Comparison of ENCODE assay signal across 2 cellular contexts in genomic region chr3:186669378-186670084, GRCh38.
A peak's percentile ranks its signal among the peaks of the same experiment; 100 is the strongest.
TF ChIP-seq lines count a peak whose summit lies in the region.

No MANE protein-coding gene starts in this region.

TF ChIP-seq in HepG2, 621 proteins besides CTCF, POLR2A, EP300 and RAD21 (continued from another document):
- no peak for TF ChIP-seq NFAT5 (CRISPR knock-in tag; IDR thresholded peaks at IDR 0.05)
- TF ChIP-seq ZNF562 (CRISPR knock-in tag; IDR thresholded peaks at IDR 0.05; ENCODE audit: borderline replicate concordance) = no peak
- TF ChIP-seq DPF2 (CRISPR knock-in tag; IDR thresholded peaks at IDR 0.05; ENCODE audit: borderline replicate concordance, low read depth) = no peak
- TF ChIP-seq SAP130 (CRISPR knock-in tag; IDR thresholded peaks at IDR 0.05; ENCODE audit: low read depth) = no peak
- no peak for TF ChIP-seq ZSCAN21 (CRISPR knock-in tag; IDR thresholded peaks at IDR 0.05; ENCODE audit: borderline replicate concordance)
- TF ChIP-seq CEBPB (IDR thresholded peaks at IDR 0.05; ENCODE audit: borderline replicate concordance, low read depth, low read length) = peak; percentile 42; the same call in 1 of the 2 replicates
- TF ChIP-seq HNRNPL (IDR thresholded peaks at IDR 0.05; ENCODE audit: low read depth, low read length) = no peak
- TF ChIP-seq ARNT2 (CRISPR knock-in tag; IDR thresholded peaks at IDR 0.05; ENCODE audit: low read depth) = no peak
- TF ChIP-seq SMARCC2 (IDR thresholded peaks at IDR 0.05) = no peak
- 0 out of 4 replicates have a peak, but pooled peaks of 1 of the 2 experiments have one; percentile 23 for TF ChIP-seq MAFK (conservative IDR thresholded peaks at IDR 0.05 in 1 of 2, IDR thresholded peaks at IDR 0.05 in 1 of 2; ENCODE audit: low read length in 2 of 2)
- no peak for TF ChIP-seq REL (CRISPR knock-in tag; conservative IDR thresholded peaks at IDR 0.05)
- TF ChIP-seq ZNF75D (CRISPR knock-in tag; IDR thresholded peaks at IDR 0.05; ENCODE audit: borderline replicate concordance) = no peak
- no peak for TF ChIP-seq HNF1B (CRISPR knock-in tag; IDR thresholded peaks at IDR 0.05)
- TF ChIP-seq ESRRA (CRISPR knock-in tag; IDR thresholded peaks at IDR 0.05; ENCODE audit: low read depth) = no peak
- no peak for TF ChIP-seq ZNF431 (CRISPR knock-in tag; IDR thresholded peaks at IDR 0.05; ENCODE audit: borderline replicate concordance, low read depth)
- TF ChIP-seq IRF2 (CRISPR knock-in tag; IDR thresholded peaks at IDR 0.05) = no peak
- TF ChIP-seq ZNF256 (CRISPR knock-in tag; conservative IDR thresholded peaks at IDR 0.05) = no peak
- TF ChIP-seq ZNF292 (CRISPR knock-in tag; IDR thresholded peaks at IDR 0.05; ENCODE audit: borderline replicate concordance, low read depth) = no peak
- peak; percentile 49; the same call in 1 of the 2 replicates for TF ChIP-seq CEBPG (CRISPR knock-in tag; IDR thresholded peaks at IDR 0.05)

TF ChIP-seq in K562, 482 proteins besides CTCF, POLR2A, EP300 and RAD21 (continued from another document):
- TF ChIP-seq ZNF79 (CRISPR knock-in tag; IDR thresholded peaks at IDR 0.05; ENCODE audit: low read depth) (no peak), SRF (CRISPR knock-in tag; IDR thresholded peaks at IDR 0.05) (no peak), AFF1 (IDR thresholded peaks at IDR 0.05; ENCODE audit: low read depth in 1 of 2, partially characterized antibody in 2 of 2) (no peak), ZNF324 (CRISPR knock-in tag; IDR thresholded peaks at IDR 0.05) (no peak), THRB (CRISPR knock-in tag; conservative IDR thresholded peaks at IDR 0.05) (no peak), CTBP1 (IDR thresholded peaks at IDR 0.05; ENCODE audit: borderline replicate concordance) (peak; percentile 39; the same call in 1 of the 2 replicates), ZNF561 (CRISPR knock-in tag; conservative IDR thresholded peaks at IDR 0.05) (no peak), MAFG (tag; conservative IDR thresholded peaks at IDR 0.05) (peak; percentile 73), ZFP1 (CRISPR knock-in tag; IDR thresholded peaks at IDR 0.05) (no peak), ATF3 (IDR thresholded peaks at IDR 0.05) (peak; percentile 92), ATF3 (CRISPR knock-in tag; conservative IDR thresholded peaks at IDR 0.05) (no peak), BRD4 (IDR thresholded peaks at IDR 0.05) (no peak), NFE2 (IDR thresholded peaks at IDR 0.05; ENCODE audit: low read depth) (peak; percentile 88), ATF7 (IDR thresholded peaks at IDR 0.05) (0 out of 2 replicates have a peak, but pooled peaks have one; percentile 35), ZKSCAN8 (CRISPR knock-in tag; IDR thresholded peaks at IDR 0.05) (no peak), RNF2 (IDR thresholded peaks at IDR 0.05) (no peak), MCM3 (IDR thresholded peaks at IDR 0.05) (no peak), ZNF75A (CRISPR knock-in tag; IDR thresholded peaks at IDR 0.05) (no peak), MXD1 (CRISPR knock-in tag; IDR thresholded peaks at IDR 0.05; ENCODE audit: borderline replicate concordance, poor library complexity, severe bottlenecking) (no peak), ZEB2 (IDR thresholded peaks at IDR 0.05) (peak; percentile 60), TGIF2 (CRISPR knock-in tag; IDR thresholded peaks at IDR 0.05) (no peak), CEBPG (CRISPR knock-in tag; IDR thresholded peaks at IDR 0.05) (peak; percentile 72), CEBPG (tag; conservative IDR thresholded peaks at IDR 0.05 in 1 of 2, IDR thresholded peaks at IDR 0.05 in 1 of 2) (peak; percentile 91 to 95), ZFP91 (CRISPR knock-in tag; IDR thresholded peaks at IDR 0.05) (no peak), MAFK (IDR thresholded peaks at IDR 0.05; ENCODE audit: low read length) (peak; percentile 26; the same call in 1 of the 2 replicates), C11orf30 (IDR thresholded peaks at IDR 0.05; ENCODE audit: low read depth) (peak; percentile 72; the same call in 1 of the 2 replicates)
- TF ChIP-seq, protein P1, sequence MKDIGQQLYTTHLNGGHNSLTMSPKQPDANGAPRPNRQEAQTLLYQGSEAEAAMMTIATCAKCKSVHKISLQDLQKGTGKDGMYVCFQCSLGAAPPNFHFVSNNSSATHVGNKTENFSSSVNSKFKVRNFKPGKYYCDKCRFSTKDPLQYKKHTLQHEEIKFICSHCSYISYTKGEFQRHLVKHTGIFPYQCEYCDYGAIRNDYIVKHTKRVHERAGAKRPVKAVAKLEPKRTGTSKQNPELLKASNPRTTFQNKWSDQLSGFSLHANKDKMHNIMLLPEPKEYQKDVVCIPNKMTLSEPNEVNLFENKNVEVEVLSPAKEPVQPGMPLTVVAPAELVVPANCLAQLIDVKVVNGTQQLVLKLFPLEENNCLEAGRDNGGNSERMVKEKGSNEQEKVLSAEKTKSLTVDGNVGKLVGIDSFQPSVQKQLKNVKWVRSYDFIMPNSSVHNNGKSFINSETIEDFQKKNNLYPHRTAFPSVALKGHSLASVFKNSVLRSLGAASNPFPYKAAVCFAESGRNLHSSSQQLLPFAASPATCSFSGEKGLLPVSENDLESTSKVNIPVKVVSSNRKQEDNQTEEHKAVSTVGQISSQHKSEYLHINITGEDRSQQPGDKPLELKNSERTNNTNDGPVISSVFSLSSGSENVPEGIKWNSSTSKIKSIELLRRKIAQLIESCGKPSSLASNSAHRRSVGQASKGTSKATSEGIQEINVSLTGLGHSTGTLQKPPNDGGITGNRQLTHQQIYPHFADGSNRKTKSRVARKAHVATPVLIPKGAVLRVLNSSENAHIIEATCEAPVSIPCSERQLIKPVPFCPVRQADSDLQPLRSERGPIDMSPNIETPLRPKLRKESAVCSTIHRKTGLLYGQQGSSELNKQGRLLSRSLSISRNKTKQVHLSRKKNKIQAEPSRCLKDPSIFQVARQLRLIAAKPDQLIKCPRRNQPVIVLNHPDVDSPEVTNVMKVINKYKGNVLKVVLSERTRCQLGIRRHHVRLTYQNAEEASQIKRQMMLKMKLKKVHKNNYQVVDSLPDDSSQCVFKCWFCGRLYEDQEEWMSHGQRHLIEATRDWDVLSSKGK (CRISPR knock-in tag; IDR thresholded peaks at IDR 0.05) = no peak
